8 cellular contexts compared by ENCODE assay signal in the genomic region with DNA sequence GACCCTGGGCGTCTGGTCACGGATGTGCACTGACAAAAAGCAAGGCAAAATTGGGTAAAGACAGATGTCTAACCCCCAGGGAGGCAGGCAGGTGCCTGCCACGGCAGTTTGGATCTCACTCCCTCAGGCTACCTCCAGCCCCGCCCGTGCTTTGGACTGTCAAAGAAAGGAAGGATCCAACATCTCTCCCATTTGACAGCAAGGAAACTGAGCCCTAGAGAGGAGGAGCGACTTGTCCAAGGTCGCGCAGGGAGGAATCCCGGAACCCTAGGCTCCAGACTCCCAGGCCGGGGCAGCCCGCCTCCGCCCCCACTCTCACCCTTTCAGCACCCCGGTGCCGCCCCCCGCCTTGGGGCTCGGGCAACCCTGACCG. TPM values are rescaled to one million over a fixed set of nuclear protein-coding genes. Genes with fewer than 3 reads are reported as not detected.
DNase-seq lines count a peak whose midpoint lies in the region; ATAC-seq and TF ChIP-seq lines count a peak whose summit lies in the region.

No MANE protein-coding gene starts in this region.

- H3K4me3 ChIP-seq in choroid plexus epithelial cell (ENCODE audit: low read depth, low read length) (peak overlapping the region; percentile 89), mucosa of descending colon (peak overlapping the region; percentile 80)

- no peaks in the 10 kb centered on the region for H3K9me3 ChIP-seq in mucosa of descending colon

- DNase-seq in Right ventricle myocardium inferior (ENCODE audit: missing footprints), result no peak
- DNase-seq in left ventricle myocardium superior, result no peak
- DNase-seq in NCI-H2081 (lab: John Stamatoyannopoulos, UW), result peak; percentile 87 to 96
- no peak for DNase-seq in choroid plexus epithelial cell (ENCODE audit: low read depth)
- DNase-seq in mucosa of descending colon, result no peak
- no peak for DNase-seq in RKO (ENCODE audit: low spot score)
- no peak for DNase-seq in GM03348 (ENCODE audit: low spot score)

- ATAC-seq in Right ventricle myocardium inferior (peak; percentile 58), left ventricle myocardium superior (no peak), HG02759 (IDR thresholded peaks at IDR 0.05; ENCODE audit: unreplicated experiment) (peak; percentile 44), mucosa of descending colon (peak; percentile 59)

- no peak for TF ChIP-seq CTCF in choroid plexus epithelial cell (conservative IDR thresholded peaks at IDR 0.05; ENCODE audit: low read depth, low read length)
- no peak for TF ChIP-seq CTCF in mucosa of descending colon (IDR thresholded peaks at IDR 0.05)

- intact Hi-C loops in Right ventricle myocardium inferior (cut with DNase I) (loop anchor here (5.0 to 10.0 kb wide), 3 partner anchors 68 to 434 kb away; a partner anchor contains a TSS), left ventricle myocardium superior (cut with micrococcal nuclease) (no loop called here), mucosa of descending colon (cut with DNase I, micrococcal nuclease) (loop anchor here (10.0 kb wide), 1 partner anchor 204 kb away; a partner anchor contains a TSS)

- no peaks in the 10 kb centered on the region for H3K36me3 ChIP-seq in mucosa of descending colon (ENCODE audit: low read depth)

- H3K4me1 ChIP-seq in mucosa of descending colon (ENCODE audit: low read depth), result peaks cover 8% of the 10 kb centered on the region

RNA-seq across cellular contexts. Expression of a gene that starts 0.4 kb away (rescaled TPM):
- total RNA-seq in Right ventricle myocardium inferior, result 16.4 TPM
- total RNA-seq in left ventricle myocardium superior, result 19.9 TPM
- 10 to 100 TPM; 23.6 to 37.1 (median 31.2) TPM for total RNA-seq in mucosa of descending colon

Comparison
In these comparisons a context has a peak if more than half of its experiments do, and no peak if none do; other contexts are left out.
1. DNase-seq: peak in NCI-H2081 (2 of 2); none in Right ventricle myocardium inferior (single experiment), left ventricle myocardium superior (single experiment), choroid plexus epithelial cell (single experiment), mucosa of descending colon (0 of 3), RKO (single experiment) and GM03348 (single experiment).